In genomic region chr17:39926588-39927100, GRCh38 we compare ENCODE assay signal across 8 cellular contexts. TPM values are rescaled to one million over a fixed set of nuclear protein-coding genes. Genes with fewer than 3 reads are reported as not detected.
A peak's percentile ranks its signal among the peaks of the same experiment; 100 is the strongest.
DNase-seq lines count a peak whose midpoint lies in the region; ATAC-seq, FAIRE-seq and TF ChIP-seq lines count a peak whose summit lies in the region.

No MANE protein-coding gene starts in this region.

- H3K27me3 ChIP-seq in BLaER1 treated with 17β-estradiol and CSF1 and Interleukin-3, amounts not matched to agents 10 nM and 100 nM = no peaks in the 10 kb centered on the region

- peak overlapping the region; percentile 96 to 100 (median 98) for H3K4me2 ChIP-seq in BLaER1 treated with 17β-estradiol and CSF1 and Interleukin-3, amounts not matched to agents 10 nM and 100 nM

- H3K9ac ChIP-seq in BLaER1 treated with 17β-estradiol and CSF1 and Interleukin-3, amounts not matched to agents 10 nM and 100 nM = peak overlapping the region; percentile 80 to 91 (median 84)

- no peak for TF ChIP-seq CTCF in fibroblast of the aortic adventitia (IDR thresholded peaks at IDR 0.05; ENCODE audit: insufficient read depth, low read length)
- TF ChIP-seq CTCF in omental fat pad (IDR thresholded peaks at IDR 0.05) = no peak

- H4K20me1 ChIP-seq in BLaER1 treated with 17β-estradiol and CSF1 and Interleukin-3, amounts not matched to agents 10 nM and 100 nM = peaks cover 11 to 45% (median 32%) of the 10 kb centered on the region in 11 experiments; a peak in 18 of 22 replicates

- H3K9me3 ChIP-seq in BLaER1 treated with 17β-estradiol and CSF1 and Interleukin-3, amounts not matched to agents 10 nM and 100 nM (replicated peaks in 1 of 11) = no peaks in the 10 kb centered on the region

- H3K4me3 ChIP-seq in BLaER1 treated with 17β-estradiol and CSF1 and Interleukin-3, amounts not matched to agents 10 nM and 100 nM = peak overlapping the region; percentile 65 to 90 (median 81)
- peak overlapping the region; percentile 81 for H3K4me3 ChIP-seq in fibroblast of the aortic adventitia (ENCODE audit: low read depth, low read length)

- FAIRE-seq in urothelium cell line (lab: Jason Lieb, UNC) = no peak

- H3K4me1 ChIP-seq in BLaER1 treated with 17β-estradiol and CSF1 and Interleukin-3, amounts not matched to agents 10 nM and 100 nM = peaks cover 78 to 86% (median 83%) of the 10 kb centered on the region in 10 experiments

- ATAC-seq in GM21526 (IDR thresholded peaks at IDR 0.05; ENCODE audit: low FRiP score, unreplicated experiment) (peak; percentile 22), omental fat pad (ENCODE audit: low FRiP score) (peak; percentile 17)

- DNase-seq in NOMO-1 (lab: John Stamatoyannopoulos, UW; ENCODE audit: unreplicated experiment in 2 of 2) = peak; percentile 24 to 35
- DNase-seq in activated T-helper 1 cell treated with Interleukin-2 at 50 U/mL for 16 hours (ENCODE audit: low read depth) = peak; percentile 40
- peak; percentile 59 for DNase-seq in fibroblast of the aortic adventitia (ENCODE audit: low read depth)
- no peak for DNase-seq in omental fat pad (ENCODE audit: low spot score)
- peak; percentile 46 for DNase-seq in urothelium cell line (ENCODE audit: low spot score)
- no peak for DNase-seq in NCI-H1048 (lab: John Stamatoyannopoulos, UW)

- H3K36me3 ChIP-seq in BLaER1 treated with 17β-estradiol and CSF1 and Interleukin-3, amounts not matched to agents 10 nM and 100 nM = peaks cover 22 to 28% (median 25%) of the 10 kb centered on the region in 11 experiments

- peak overlapping the region; percentile 2 to 82 (median 73); a peak in 21 of 22 replicates for H3K27ac ChIP-seq in BLaER1 treated with 17β-estradiol and CSF1 and Interleukin-3, amounts not matched to agents 10 nM and 100 nM

RNA-seq across cellular contexts. Expression of gene ORMDL3, which starts 0.8 kb away (rescaled TPM):
- total RNA-seq in fibroblast of the aortic adventitia (ENCODE audit: low replicate concordance) (46.9 and 71.7 TPM in 2 replicates), omental fat pad (100 to 1,000 TPM in 2 of 4 donors, 10 to 100 TPM in 2; 78.5 to 338 (median 163) TPM)

RNA-seq across cellular contexts. Expression of gene LRRC3C, which starts 0.9 kb away (rescaled TPM):
- total RNA-seq in fibroblast of the aortic adventitia (ENCODE audit: low replicate concordance) = not detected in 2 replicates
- total RNA-seq in omental fat pad = not detected

RNA-seq across cellular contexts. Expression of gene GSDMB, which starts 8.2 kb away (rescaled TPM):
- total RNA-seq in fibroblast of the aortic adventitia (ENCODE audit: low replicate concordance) (3.5 and 39.4 TPM in 2 replicates), omental fat pad (10 to 100 TPM; 10.4 to 32.2 (median 21.3) TPM)

RNA-seq across cellular contexts. Expression of gene GSDMA, which starts 36.2 kb away (rescaled TPM):
- total RNA-seq in fibroblast of the aortic adventitia (ENCODE audit: low replicate concordance) (not detected in 2 replicates), omental fat pad (1 to 10 TPM in 1 of 4 donors, under 1 TPM in 2, not detected in 1; 0.65 to 1.1 (median 0.72) TPM)

RNA-seq across cellular contexts. Expression of gene PSMD3, which starts 54.0 kb away (rescaled TPM):
- 41.9 and 73.5 TPM in 2 replicates for total RNA-seq in fibroblast of the aortic adventitia (ENCODE audit: low replicate concordance)
- 10 to 100 TPM; 75.3 to 98.0 (median 79.4) TPM for total RNA-seq in omental fat pad

Comparison
In these comparisons a context has a peak if more than half of its experiments do, and no peak if none do; other contexts are left out.
1. DNase-seq: peak in NOMO-1 (2 of 2), activated T-helper 1 cell treated with Interleukin-2 at 50 U/mL for 16 hours (single experiment), fibroblast of the aortic adventitia (single experiment) and urothelium cell line (single experiment); none in omental fat pad (single experiment) and NCI-H1048 (single experiment).